ENCODE assay signal across 8 cellular contexts in genomic region chr2:67840460-67841068, GRCh38.
DNase-seq lines count a peak whose midpoint lies in the region; ATAC-seq and TF ChIP-seq lines count a peak whose summit lies in the region.

No MANE protein-coding gene starts in this region.

- no peak overlapping the region for H3K27ac ChIP-seq in body of pancreas
- no peak overlapping the region for H3K27ac ChIP-seq in iPS DF 6.9 (ENCODE audit: low read length)
- no peak overlapping the region for H3K27ac ChIP-seq in smooth muscle cell (ENCODE audit: low read depth)

- DNase-seq in COLO829 (ENCODE audit: low spot score) (peak; percentile 53), NCI-H82 (lab: John Stamatoyannopoulos, UW) (peak; percentile 77), body of pancreas (peak; percentile 86 to 89 (median 86)), iPS DF 6.9 (ENCODE audit: low read depth, low spot score) (peak; percentile 16), smooth muscle cell (lab: John Stamatoyannopoulos, UW; ENCODE audit: unreplicated experiment) (no peak)
- DNase-seq in activated T-helper 2 cell treated with anti-CD3 and anti-CD28 coated beads, Interferon-gamma antibody, Interleukin-2, Interleukin-4, amounts not matched to agents 10 μg/mL and 5 μg/mL and 100 μg/mL, durations not matched to agents 14 hours and 24 hours and 36 hours (ENCODE audit: low spot score): no peak

- H3K27me3 ChIP-seq in body of pancreas (no peaks in the 10 kb centered on the region), iPS DF 6.9 (ENCODE audit: control insufficient read depth, insufficient read depth, low read length) (no peaks in the 10 kb centered on the region), smooth muscle cell (ENCODE audit: low read depth) (peaks cover 7% of the 10 kb centered on the region)

- ATAC-seq in GM18909 (IDR thresholded peaks at IDR 0.05; ENCODE audit: poor library complexity, unreplicated experiment) (peak; percentile 82), HG03469 (IDR thresholded peaks at IDR 0.05; ENCODE audit: unreplicated experiment) (peak; percentile 84), body of pancreas (peak; percentile 89)

- no peak overlapping the region for H3K4me3 Mint-ChIP-seq in activated T-helper 2 cell treated with anti-CD3 and anti-CD28 coated beads, Interferon-gamma antibody, Interleukin-2, Interleukin-4, amounts not matched to agents 10 μg/mL and 5 μg/mL and 100 μg/mL, durations not matched to agents 14 hours and 24 hours and 36 hours (ENCODE audit: low read depth)

- H3K36me3 ChIP-seq in body of pancreas (replicated peaks in 1 of 2; ENCODE audit: insufficient read depth in 1 of 2, low read depth in 2 of 2) (no peaks in the 10 kb centered on the region), iPS DF 6.9 (ENCODE audit: control insufficient read depth, insufficient read depth, low read length) (no peaks in the 10 kb centered on the region), smooth muscle cell (ENCODE audit: low read depth) (no peaks in the 10 kb centered on the region)

- no peaks in the 10 kb centered on the region for H3K9me3 Mint-ChIP-seq in activated T-helper 2 cell treated with anti-CD3 and anti-CD28 coated beads, Interferon-gamma antibody, Interleukin-2, Interleukin-4, amounts not matched to agents 10 μg/mL and 5 μg/mL and 100 μg/mL, durations not matched to agents 14 hours and 24 hours and 36 hours

- H3K4me1 Mint-ChIP-seq in activated T-helper 2 cell treated with anti-CD3 and anti-CD28 coated beads, Interferon-gamma antibody, Interleukin-2, Interleukin-4, amounts not matched to agents 10 μg/mL and 5 μg/mL and 100 μg/mL, durations not matched to agents 14 hours and 24 hours and 36 hours (ENCODE audit: low read depth): no peaks in the 10 kb centered on the region

- 19 to 26% methylated on average over 5 of the region's 5 CpGs for WGBS in body of pancreas, 2 donors
- no CpG with 5 or more reads among the region's 5 CpGs for WGBS in iPS DF 6.9 (ENCODE audit: insufficient coverage, insufficient read length)
- WGBS in smooth muscle cell (ENCODE audit: low lambda C conversion rate): 50% methylated on average over 5 of the region's 5 CpGs

- H3K9me3 ChIP-seq in body of pancreas (no peaks in the 10 kb centered on the region), iPS DF 6.9 (ENCODE audit: control insufficient read depth, insufficient read depth, low read length) (no peaks in the 10 kb centered on the region), smooth muscle cell (replicated peaks; ENCODE audit: low read depth) (no peaks in the 10 kb centered on the region)

- H3K27ac Mint-ChIP-seq in activated T-helper 2 cell treated with anti-CD3 and anti-CD28 coated beads, Interferon-gamma antibody, Interleukin-2, Interleukin-4, amounts not matched to agents 10 μg/mL and 5 μg/mL and 100 μg/mL, durations not matched to agents 14 hours and 24 hours and 36 hours: no peak overlapping the region

- H3K4me1 ChIP-seq in body of pancreas: peaks cover 43% of the 10 kb centered on the region
- no peaks in the 10 kb centered on the region for H3K4me1 ChIP-seq in iPS DF 6.9 (ENCODE audit: control insufficient read depth, insufficient read depth, low read length)
- no peaks in the 10 kb centered on the region for H3K4me1 ChIP-seq in smooth muscle cell (ENCODE audit: low read depth)

- H3K79me2 ChIP-seq in smooth muscle cell (ENCODE audit: low read depth): no peaks in the 10 kb centered on the region

- H3K36me3 Mint-ChIP-seq in activated T-helper 2 cell treated with anti-CD3 and anti-CD28 coated beads, Interferon-gamma antibody, Interleukin-2, Interleukin-4, amounts not matched to agents 10 μg/mL and 5 μg/mL and 100 μg/mL, durations not matched to agents 14 hours and 24 hours and 36 hours (ENCODE audit: low read depth): no peaks in the 10 kb centered on the region

- H3K4me3 ChIP-seq in body of pancreas (no peak overlapping the region), iPS DF 6.9 (ENCODE audit: low read length) (no peak overlapping the region), smooth muscle cell (no peak overlapping the region)

- intact Hi-C loops in body of pancreas (cut with DNase I): loop anchor here (10.0 kb wide), 1 partner anchor 106 kb away; no protein-coding TSS in a partner anchor
- intact Hi-C loops in activated T-helper 2 cell treated with anti-CD3 and anti-CD28 coated beads, Interferon-gamma antibody, Interleukin-2, Interleukin-4, amounts not matched to agents 10 μg/mL and 5 μg/mL and 100 μg/mL, durations not matched to agents 14 hours and 24 hours and 36 hours (cut with micrococcal nuclease): no loop called here

- H3K27me3 Mint-ChIP-seq in activated T-helper 2 cell treated with anti-CD3 and anti-CD28 coated beads, Interferon-gamma antibody, Interleukin-2, Interleukin-4, amounts not matched to agents 10 μg/mL and 5 μg/mL and 100 μg/mL, durations not matched to agents 14 hours and 24 hours and 36 hours (ENCODE audit: low read depth): peaks cover 4% of the 10 kb centered on the region

- H3K4me2 ChIP-seq in smooth muscle cell: no peak overlapping the region

- no peak overlapping the region for H3K9ac ChIP-seq in smooth muscle cell (ENCODE audit: low read depth)

- TF ChIP-seq CTCF in body of pancreas (IDR thresholded peaks at IDR 0.05): peak; percentile 78 to 99 (median 98)
- peak; percentile 72 for TF ChIP-seq CTCF in smooth muscle cell (IDR thresholded peaks at IDR 0.05; ENCODE audit: borderline replicate concordance, insufficient read depth, poor library complexity, severe bottlenecking)

- no peaks in the 10 kb centered on the region for H4K20me1 ChIP-seq in smooth muscle cell (ENCODE audit: low read depth)

- no peak overlapping the region for H2AFZ ChIP-seq in smooth muscle cell (ENCODE audit: low read depth)

- no peaks in the 10 kb centered on the region for H3F3A ChIP-seq in smooth muscle cell (ENCODE audit: low read depth)

- TF ChIP-seq POLR2A in body of pancreas (IDR thresholded peaks at IDR 0.05): no peak

Comparison
In these comparisons a context has a peak if more than half of its experiments do, and no peak if none do; other contexts are left out.
1. DNase-seq: peak in COLO829 (single experiment), NCI-H82 (single experiment), body of pancreas (4 of 4) and iPS DF 6.9 (single experiment); none in smooth muscle cell (single experiment) and activated T-helper 2 cell treated with anti-CD3 and anti-CD28 coated beads, Interferon-gamma antibody, Interleukin-2, Interleukin-4, amounts not matched to agents 10 μg/mL and 5 μg/mL and 100 μg/mL, durations not matched to agents 14 hours and 24 hours and 36 hours (single experiment).
2. Peak in every context shown above with its lines, with median percentiles within 50 percentile points of each other: ATAC-seq.